In the genomic region with DNA sequence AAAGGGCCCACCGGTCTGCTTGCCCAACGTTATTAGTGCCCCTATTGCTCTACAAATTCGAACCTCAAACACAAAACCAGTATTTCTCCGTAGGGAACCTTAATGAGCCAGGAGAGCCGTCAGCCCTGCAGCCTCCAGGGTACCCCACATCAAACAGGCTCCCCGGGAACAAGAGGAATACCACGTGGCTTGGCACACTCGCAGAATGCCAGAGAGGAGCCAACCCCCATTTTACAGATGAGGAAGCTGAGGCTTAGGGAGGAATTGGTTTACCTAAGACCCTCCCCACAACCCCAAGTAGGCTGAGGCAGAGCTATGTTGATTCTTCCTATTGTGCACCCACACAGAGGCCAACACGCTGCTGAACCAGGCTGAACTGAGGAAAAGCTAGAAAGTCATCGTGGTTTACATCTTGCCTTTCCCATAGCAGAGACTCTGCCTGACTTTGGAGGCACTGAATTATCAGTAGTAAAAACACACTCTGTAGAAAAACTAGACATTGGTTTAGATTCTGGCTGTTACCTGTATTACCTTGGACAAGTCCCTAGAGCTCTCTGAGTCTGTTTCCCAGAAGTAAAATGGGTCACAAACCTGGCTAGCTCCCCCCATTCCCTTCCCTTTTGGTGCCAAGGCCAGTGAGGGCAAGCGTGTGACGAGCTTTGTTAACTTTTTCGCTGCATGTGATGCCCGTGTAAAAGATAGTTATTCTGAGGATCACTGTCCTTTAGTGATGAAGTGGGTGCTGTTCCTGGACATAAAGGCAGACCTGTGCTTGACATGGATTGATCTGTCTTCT, we compare ENCODE assay signal across 8 cellular contexts. TPM values are rescaled to one million over a fixed set of nuclear protein-coding genes. Genes with fewer than 3 reads are reported as not detected.
DNase-seq lines count a peak whose midpoint lies in the region; FAIRE-seq and TF ChIP-seq lines count a peak whose summit lies in the region.

No MANE protein-coding gene starts in this region.

- dilution Hi-C loops in keratinocyte (cut with MboI; ENCODE audit: extremely low pct_ligation_motif_present, low sequenced_read_pairs), result no loop called here

- peak overlapping the region; percentile 89 for H3K27ac ChIP-seq in keratinocyte (ENCODE audit: control insufficient read depth, insufficient read depth, low read length)
- H3K27ac ChIP-seq in temporal lobe (ENCODE audit: low read depth, low read length), result peak overlapping the region; percentile 93

- no peaks in the 10 kb centered on the region for H3K9me1 ChIP-seq in keratinocyte (ENCODE audit: control insufficient read depth, extremely low read depth, insufficient read depth, low read length)

- H3K27ac Mint-ChIP-seq in activated naive CD4-positive, alpha-beta T cell treated with anti-CD3 and anti-CD28 coated beads, Interleukin-2, amount 50 U/mL, for 24 hours, result peak overlapping the region; percentile 98
- peak overlapping the region; percentile 94 for H3K27ac Mint-ChIP-seq in activated T-helper 2 cell treated with anti-CD3 and anti-CD28 coated beads, Interferon-gamma antibody, Interleukin-2, Interleukin-4, amounts not matched to agents 10 μg/mL and 5 μg/mL and 100 μg/mL, durations not matched to agents 14 hours and 24 hours and 36 hours

- H3K9me3 ChIP-seq in keratinocyte (ENCODE audit: control insufficient read depth, low read depth, low read length), result no peaks in the 10 kb centered on the region

- peak overlapping the region; percentile 83 for H2AFZ ChIP-seq in keratinocyte (ENCODE audit: control insufficient read depth, low read length)

- peaks cover 12% of the 10 kb centered on the region for H3K36me3 Mint-ChIP-seq in activated naive CD4-positive, alpha-beta T cell treated with anti-CD3 and anti-CD28 coated beads, Interleukin-2, amount 50 U/mL, for 24 hours
- H3K36me3 Mint-ChIP-seq in activated T-helper 2 cell treated with anti-CD3 and anti-CD28 coated beads, Interferon-gamma antibody, Interleukin-2, Interleukin-4, amounts not matched to agents 10 μg/mL and 5 μg/mL and 100 μg/mL, durations not matched to agents 14 hours and 24 hours and 36 hours (ENCODE audit: low read depth), result peaks cover 34% of the 10 kb centered on the region

- no peaks in the 10 kb centered on the region for H3K27me3 Mint-ChIP-seq in activated naive CD4-positive, alpha-beta T cell treated with anti-CD3 and anti-CD28 coated beads, Interleukin-2, amount 50 U/mL, for 24 hours
- no peaks in the 10 kb centered on the region for H3K27me3 Mint-ChIP-seq in activated T-helper 2 cell treated with anti-CD3 and anti-CD28 coated beads, Interferon-gamma antibody, Interleukin-2, Interleukin-4, amounts not matched to agents 10 μg/mL and 5 μg/mL and 100 μg/mL, durations not matched to agents 14 hours and 24 hours and 36 hours (ENCODE audit: low read depth)

- peak overlapping the region; percentile 99 for H3K9ac ChIP-seq in keratinocyte (ENCODE audit: control insufficient read depth, extremely low read depth, insufficient read depth, low read length)

- no peaks in the 10 kb centered on the region for H3K9me3 Mint-ChIP-seq in activated naive CD4-positive, alpha-beta T cell treated with anti-CD3 and anti-CD28 coated beads, Interleukin-2, amount 50 U/mL, for 24 hours
- H3K9me3 Mint-ChIP-seq in activated T-helper 2 cell treated with anti-CD3 and anti-CD28 coated beads, Interferon-gamma antibody, Interleukin-2, Interleukin-4, amounts not matched to agents 10 μg/mL and 5 μg/mL and 100 μg/mL, durations not matched to agents 14 hours and 24 hours and 36 hours, result no peaks in the 10 kb centered on the region

- peak overlapping the region; percentile 99 for H3K4me2 ChIP-seq in keratinocyte (ENCODE audit: control insufficient read depth, extremely low read depth, insufficient read depth, low read depth, low read length)

- intact Hi-C loops in activated T-helper 2 cell treated with anti-CD3 and anti-CD28 coated beads, Interferon-gamma antibody, Interleukin-2, Interleukin-4, amounts not matched to agents 10 μg/mL and 5 μg/mL and 100 μg/mL, durations not matched to agents 14 hours and 24 hours and 36 hours (cut with micrococcal nuclease), result loop anchor here (1.0 to 10.0 kb wide), 4 partner anchors 28 to 181 kb away; partner anchors contain the start of genes SDHAF2 and TMEM138

- DNase-seq in activated naive CD4-positive, alpha-beta T cell (lab: John Stamatoyannopoulos, UW), result no peak
- no peak for DNase-seq in activated T-helper 2 cell treated with anti-CD3 and anti-CD28 coated beads, Interferon-gamma antibody, Interleukin-2, Interleukin-4, amounts not matched to agents 10 μg/mL and 5 μg/mL and 100 μg/mL, durations not matched to agents 14 hours and 24 hours and 36 hours (ENCODE audit: low spot score)
- DNase-seq in keratinocyte (ENCODE audit: low read depth, low spot score) (no peak), cortex of kidney (lab: John Stamatoyannopoulos, UW) (no peak), NCI-H524 treated with DMSO at 0.1 percent for 48 hours (lab: John Stamatoyannopoulos, UW) (no peak)
- no peak for DNase-seq in effector CD8-positive, alpha-beta T cell (lab: John Stamatoyannopoulos, UW)

- peak overlapping the region; percentile 84 to 92 (median 87) for H3K4me3 ChIP-seq in keratinocyte (ENCODE audit: control insufficient read depth in 2 of 3, extremely low read depth in 1 of 3, insufficient read depth in 2 of 3, low read depth in 1 of 3, low read length in 3 of 3)

- no peak for TF ChIP-seq CTCF in keratinocyte (optimal IDR thresholded peaks at IDR 0.05 in 1 of 3, IDR thresholded peaks at IDR 0.05 in 1 of 3, conservative IDR thresholded peaks at IDR 0.05 in 1 of 3; ENCODE audit: extremely low read depth in 1 of 3, insufficient read depth in 2 of 3, low read length in 3 of 3)

- peaks cover 40% of the 10 kb centered on the region for H3K79me2 ChIP-seq in keratinocyte (ENCODE audit: control insufficient read depth, insufficient read depth, low read length)

- peaks cover 30% of the 10 kb centered on the region for H3K4me1 ChIP-seq in keratinocyte (ENCODE audit: control insufficient read depth, extremely low read depth, insufficient read depth, low read length)

- H4K20me1 ChIP-seq in keratinocyte (ENCODE audit: control insufficient read depth, extremely low read depth, insufficient read depth, low read length), result peaks cover 3% of the 10 kb centered on the region

- peak overlapping the region; percentile 94 for H3K4me3 Mint-ChIP-seq in activated naive CD4-positive, alpha-beta T cell treated with anti-CD3 and anti-CD28 coated beads, Interleukin-2, amount 50 U/mL, for 24 hours
- peak overlapping the region; percentile 94 for H3K4me3 Mint-ChIP-seq in activated T-helper 2 cell treated with anti-CD3 and anti-CD28 coated beads, Interferon-gamma antibody, Interleukin-2, Interleukin-4, amounts not matched to agents 10 μg/mL and 5 μg/mL and 100 μg/mL, durations not matched to agents 14 hours and 24 hours and 36 hours (ENCODE audit: low read depth)

- H3K27me3 ChIP-seq in keratinocyte (ENCODE audit: control insufficient read depth, extremely low read depth, insufficient read depth, low read length), result no peaks in the 10 kb centered on the region

- H3K4me1 Mint-ChIP-seq in activated naive CD4-positive, alpha-beta T cell treated with anti-CD3 and anti-CD28 coated beads, Interleukin-2, amount 50 U/mL, for 24 hours, result peaks cover 53% of the 10 kb centered on the region
- H3K4me1 Mint-ChIP-seq in activated T-helper 2 cell treated with anti-CD3 and anti-CD28 coated beads, Interferon-gamma antibody, Interleukin-2, Interleukin-4, amounts not matched to agents 10 μg/mL and 5 μg/mL and 100 μg/mL, durations not matched to agents 14 hours and 24 hours and 36 hours (ENCODE audit: low read depth), result peaks cover 53% of the 10 kb centered on the region

- peaks cover 11 to 14% of the 10 kb centered on the region in 2 experiments for H3K36me3 ChIP-seq in keratinocyte (ENCODE audit: control insufficient read depth in 2 of 2, extremely low read depth in 1 of 2, insufficient read depth in 2 of 2, low read length in 2 of 2)

- no peak for FAIRE-seq in keratinocyte (lab: Jason Lieb, UNC)

RNA-seq across cellular contexts. Expression of gene TKFC, which starts 0.8 kb away (rescaled TPM):
- total RNA-seq in activated T-helper 2 cell treated with anti-CD3 and anti-CD28 coated beads, Interferon-gamma antibody, Interleukin-2, Interleukin-4, amounts not matched to agents 10 μg/mL and 5 μg/mL and 100 μg/mL, durations not matched to agents 14 hours and 24 hours and 36 hours, result 72.8 and 78.3 TPM in 2 replicates
- 15.4 to 23.1 TPM (median 18.3 TPM) in 3 replicates for polyA plus RNA-seq in keratinocyte
- polyA plus RNA-seq in keratinocyte (2011; ENCODE audit: low read depth), result 9.6 TPM
- polyA plus RNA-seq in keratinocyte (2011; cell fraction: cytosol; rRNA removed), result 11.3 and 20.9 TPM in 2 replicates
- polyA plus RNA-seq in keratinocyte (2011; cell fraction: nucleus; rRNA removed), result 49.7 and 61.6 TPM in 2 replicates
- 21.5 and 23.1 TPM in 2 replicates for polyA plus RNA-seq in keratinocyte (2012; ENCODE audit: low replicate concordance)
- polyA minus RNA-seq in keratinocyte, result 24.2 to 34.2 TPM (median 26.2 TPM) in 3 replicates
- polyA minus RNA-seq in keratinocyte (2011; cell fraction: cytosol; rRNA and poly(A)+ RNA removed), result 28.8 TPM
- polyA minus RNA-seq in keratinocyte (2011; cell fraction: nucleus; rRNA and poly(A)+ RNA removed), result 19.0 and 25.4 TPM in 2 replicates
- total RNA-seq in temporal lobe, result 10.3 TPM

RNA-seq across cellular contexts. Expression of gene DDB1, which starts 0.9 kb away (rescaled TPM):
- total RNA-seq in activated T-helper 2 cell treated with anti-CD3 and anti-CD28 coated beads, Interferon-gamma antibody, Interleukin-2, Interleukin-4, amounts not matched to agents 10 μg/mL and 5 μg/mL and 100 μg/mL, durations not matched to agents 14 hours and 24 hours and 36 hours, result 260 and 264 TPM in 2 replicates
- polyA plus RNA-seq in keratinocyte, result 187 to 236 TPM (median 212 TPM) in 3 replicates
- 68.5 TPM for polyA plus RNA-seq in keratinocyte (2011; ENCODE audit: low read depth)
- polyA plus RNA-seq in keratinocyte (2011; cell fraction: cytosol; rRNA removed), result 181 and 206 TPM in 2 replicates
- 290 and 325 TPM in 2 replicates for polyA plus RNA-seq in keratinocyte (2011; cell fraction: nucleus; rRNA removed)
- polyA plus RNA-seq in keratinocyte (2012; ENCODE audit: low replicate concordance), result 108 and 136 TPM in 2 replicates
- 210 to 358 TPM (median 329 TPM) in 3 replicates for polyA minus RNA-seq in keratinocyte
- 307 TPM for polyA minus RNA-seq in keratinocyte (2011; cell fraction: cytosol; rRNA and poly(A)+ RNA removed)
- 185 and 265 TPM in 2 replicates for polyA minus RNA-seq in keratinocyte (2011; cell fraction: nucleus; rRNA and poly(A)+ RNA removed)
- total RNA-seq in temporal lobe, result 152 TPM

RNA-seq across cellular contexts. Expression of gene CYB561A3, which starts 27.8 kb away (rescaled TPM):
- total RNA-seq in activated T-helper 2 cell treated with anti-CD3 and anti-CD28 coated beads, Interferon-gamma antibody, Interleukin-2, Interleukin-4, amounts not matched to agents 10 μg/mL and 5 μg/mL and 100 μg/mL, durations not matched to agents 14 hours and 24 hours and 36 hours, result 32.9 and 34.1 TPM in 2 replicates
- polyA plus RNA-seq in keratinocyte, result 42.3 to 124 TPM (median 62.3 TPM) in 3 replicates
- polyA plus RNA-seq in keratinocyte (2011; ENCODE audit: low read depth), result 5.1 TPM
- 63.6 and 95.2 TPM in 2 replicates for polyA plus RNA-seq in keratinocyte (2011; cell fraction: cytosol; rRNA removed)
- 108 and 123 TPM in 2 replicates for polyA plus RNA-seq in keratinocyte (2011; cell fraction: nucleus; rRNA removed)
- polyA plus RNA-seq in keratinocyte (2012; ENCODE audit: low replicate concordance), result 31.6 and 43.8 TPM in 2 replicates
- 66.4 to 188 TPM (median 180 TPM) in 3 replicates for polyA minus RNA-seq in keratinocyte
- polyA minus RNA-seq in keratinocyte (2011; cell fraction: cytosol; rRNA and poly(A)+ RNA removed), result 72.1 TPM
- polyA minus RNA-seq in keratinocyte (2011; cell fraction: nucleus; rRNA and poly(A)+ RNA removed), result 64.9 and 76.6 TPM in 2 replicates
- total RNA-seq in temporal lobe, result 4.2 TPM

RNA-seq across cellular contexts. Expression of gene TMEM138, which starts 28.3 kb away (rescaled TPM):
- total RNA-seq in activated T-helper 2 cell treated with anti-CD3 and anti-CD28 coated beads, Interferon-gamma antibody, Interleukin-2, Interleukin-4, amounts not matched to agents 10 μg/mL and 5 μg/mL and 100 μg/mL, durations not matched to agents 14 hours and 24 hours and 36 hours, result 52.3 and 54.5 TPM in 2 replicates
- polyA plus RNA-seq in keratinocyte, result 66.1 to 118 TPM (median 85.4 TPM) in 3 replicates
- polyA plus RNA-seq in keratinocyte (2011; ENCODE audit: low read depth), result 6.0 TPM
- polyA plus RNA-seq in keratinocyte (2011; cell fraction: cytosol; rRNA removed), result 66.9 and 115 TPM in 2 replicates
- 101 and 119 TPM in 2 replicates for polyA plus RNA-seq in keratinocyte (2011; cell fraction: nucleus; rRNA removed)
- 37.8 and 43.0 TPM in 2 replicates for polyA plus RNA-seq in keratinocyte (2012; ENCODE audit: low replicate concordance)
- polyA minus RNA-seq in keratinocyte, result 44.0 to 72.4 TPM (median 56.3 TPM) in 3 replicates
- 13.2 TPM for polyA minus RNA-seq in keratinocyte (2011; cell fraction: cytosol; rRNA and poly(A)+ RNA removed)
- 19.8 and 27.8 TPM in 2 replicates for polyA minus RNA-seq in keratinocyte (2011; cell fraction: nucleus; rRNA and poly(A)+ RNA removed)
- 15.0 TPM for total RNA-seq in temporal lobe

RNA-seq across cellular contexts. Expression of gene VWCE, which starts 38.7 kb away (rescaled TPM):
- total RNA-seq in activated T-helper 2 cell treated with anti-CD3 and anti-CD28 coated beads, Interferon-gamma antibody, Interleukin-2, Interleukin-4, amounts not matched to agents 10 μg/mL and 5 μg/mL and 100 μg/mL, durations not matched to agents 14 hours and 24 hours and 36 hours, result 8.1 and 10.1 TPM in 2 replicates
- polyA plus RNA-seq in keratinocyte, result 0.14 to 0.82 TPM (median 0.30 TPM) in 3 replicates
- polyA plus RNA-seq in keratinocyte (2011; ENCODE audit: low read depth), result 0.64 TPM
- 0.05 and 0.09 TPM in 2 replicates for polyA plus RNA-seq in keratinocyte (2011; cell fraction: cytosol; rRNA removed)
- 2.5 and 4.0 TPM in 2 replicates for polyA plus RNA-seq in keratinocyte (2011; cell fraction: nucleus; rRNA removed)
- polyA plus RNA-seq in keratinocyte (2012; ENCODE audit: low replicate concordance), result 0.28 and 1.2 TPM in 2 replicates
- polyA minus RNA-seq in keratinocyte, result 0.43 to 2.6 TPM (median 1.6 TPM) in 3 replicates
- polyA minus RNA-seq in keratinocyte (2011; cell fraction: cytosol; rRNA and poly(A)+ RNA removed), result not detected
- 1.4 and 1.7 TPM in 2 replicates for polyA minus RNA-seq in keratinocyte (2011; cell fraction: nucleus; rRNA and poly(A)+ RNA removed)
- 1.5 TPM for total RNA-seq in temporal lobe
